Comparison of ENCODE assay signal across 12 cellular contexts in genomic region chr1:200895801-200896570, GRCh38. TPM values are rescaled to one million over a fixed set of nuclear protein-coding genes. Genes with fewer than 3 reads are reported as not detected.
DNase-seq lines count a peak whose midpoint lies in the region; ATAC-seq, FAIRE-seq and TF ChIP-seq lines count a peak whose summit lies in the region.
"Had no signal": no experiment of that assay in that cellular context is flagged by ENCODE, and none has a peak within 500 bp of the region (broad histone marks: within the 10 kb centered on the region; RNA-seq: fewer than 3 reads in every experiment).

No MANE protein-coding gene starts in this region.

- in situ Hi-C loops in HepG2 (cut with HindIII; ENCODE audit: extremely low pct_ligation_motif_present, low pct_unique_long_range_greater_than_20kb) = no loop called here

- CTCF ChIA-PET in PC-9 (lab: Charles Lee) (interaction anchor here (0.6 kb wide), 1 partner anchor 213 kb away, joined by 4 read pairs; no protein-coding TSS in a partner anchor), HepG2 (lab: Yijun Ruan, JAX; ENCODE audit: low intra/inter-chr PET ratio, low total read pairs) (no interaction called here)

- BruUV-seq in PC-9 (replicated peaks; lab: Mats Ljungman, UMichigan) = TSS peak; percentile 69
- BruUV-seq in HepG2 (replicated peaks; lab: Mats Ljungman, UMichigan) = no TSS peak

- H3K9me3 ChIP-seq in PC-9 (ENCODE audit: insufficient read depth, low read depth) (no peaks in the 10 kb centered on the region), HepG2 (ENCODE audit: low read length) (no peaks in the 10 kb centered on the region), thyroid gland (no peaks in the 10 kb centered on the region)
- H3K9me3 ChIP-seq: gastrocnemius medialis, right lobe of liver had no signal

- DNase-seq in Daoy (ENCODE audit: low read depth) (peak; percentile 16), PC-9 (no peak), HepG2 (ENCODE audit: low spot score) (peak; percentile 49), thyroid gland (no peak), ureter (ENCODE audit: low spot score) (no peak), cerebellum (ENCODE audit: low spot score) (no peak)
- DNase-seq: activated naive CD8-positive, alpha-beta T cell treated with anti-CD3 and anti-CD28 coated beads, Interleukin-2, amount 10 ng/mL, durations not matched to agents 7 days and 5 days; gastrocnemius medialis had no signal

- intact Hi-C loops in PC-9 (cut with micrococcal nuclease; ENCODE audit: unreplicated experiment) = loop anchor here (2.0 kb wide), 1 partner anchor 275 kb away; the partner anchor contains the start of gene KIF14
- intact Hi-C loops in HepG2 (cut with micrococcal nuclease; ENCODE audit: unreplicated experiment) = loop anchor here (1.0 to 10.0 kb wide), 2 partner anchors 9 to 219 kb away; partner anchors contain the start of gene CACNA1S
- intact Hi-C loops in thyroid gland (cut with DNase I) = no loop called here

- H4K20me1 ChIP-seq in PC-9 (ENCODE audit: insufficient read depth) (peaks cover 12% of the 10 kb centered on the region), HepG2 (ENCODE audit: insufficient read depth, low read length) (no peaks in the 10 kb centered on the region)

- H3K4me1 ChIP-seq in PC-9 (replicated peaks; ENCODE audit: insufficient read depth) (peaks cover 51% of the 10 kb centered on the region), HepG2 (ENCODE audit: insufficient read depth, low read length) (peaks cover 89% of the 10 kb centered on the region), thyroid gland (peaks cover 9% of the 10 kb centered on the region in 2 donors)

- 0% methylated on average over 6 of the region's 9 CpGs for WGBS in HepG2 (ENCODE audit: low lambda C conversion rate)
- 82 to 85% methylated on average over 8 of the region's 9 CpGs for WGBS in thyroid gland, 2 donors

- peak overlapping the region; percentile 74 for H3K4me3 ChIP-seq in PC-9
- peak overlapping the region; percentile 52 to 76 (median 61) for H3K4me3 ChIP-seq in HepG2 (replicated peaks in 1 of 3; ENCODE audit: insufficient read depth in 1 of 3, low read depth in 2 of 3, low read length in 3 of 3)
- H3K4me3 ChIP-seq in thyroid gland (replicated peaks in 1 of 3) = no peak overlapping the region
- H3K4me3 ChIP-seq: gastrocnemius medialis, right lobe of liver had no signal

- TF ChIP-seq POLR2A in HepG2 (IDR thresholded peaks at IDR 0.05; ENCODE audit: insufficient read depth in 1 of 2, low read depth in 2 of 2, low read length in 2 of 2) (peak; percentile 66 to 67; a peak in 3 of 4 replicates), thyroid gland (IDR thresholded peaks at IDR 0.05) (no peak)

- H3K36me3 ChIP-seq in PC-9 (ENCODE audit: low read depth) = peaks cover 25% of the 10 kb centered on the region; the same call in 1 of the 2 replicates
- peaks cover 2 to 9% of the 10 kb centered on the region in 2 experiments; a peak in 4 of 5 replicates for H3K36me3 ChIP-seq in HepG2 (replicated peaks in 1 of 2; ENCODE audit: control insufficient read depth in 1 of 2, insufficient read depth in 2 of 2, low read length in 2 of 2)
- H3K36me3 ChIP-seq in thyroid gland = no peaks in the 10 kb centered on the region
- H3K36me3 ChIP-seq: gastrocnemius medialis, right lobe of liver had no signal

- H3K79me2 ChIP-seq in PC-9 (ENCODE audit: low read depth) (peaks cover 42% of the 10 kb centered on the region), HepG2 (ENCODE audit: insufficient read depth, low read length) (peaks cover 19% of the 10 kb centered on the region)

- FAIRE-seq in HepG2 (lab: Jason Lieb, UNC) = peak; percentile 79

- ATAC-seq in HG02588 (IDR thresholded peaks at IDR 0.05; ENCODE audit: unreplicated experiment) = peak; percentile 33
- peak; percentile 14 for ATAC-seq in HepG2
- no peak for ATAC-seq in HG02870 (IDR thresholded peaks at IDR 0.05; ENCODE audit: unreplicated experiment)
- ATAC-seq: gastrocnemius medialis had no signal

- no peak for TF ChIP-seq EP300 in HepG2 (IDR thresholded peaks at IDR 0.05; ENCODE audit: low read depth in 2 of 2, low read length in 2 of 2)
- TF ChIP-seq EP300 in HepG2 (CRISPR knock-in tag; IDR thresholded peaks at IDR 0.05; ENCODE audit: borderline replicate concordance) = no peak

- H3K9ac ChIP-seq in HepG2 (ENCODE audit: insufficient read depth, low read depth, low read length) = peak overlapping the region; percentile 76

- H3K27me3 ChIP-seq in PC-9 (ENCODE audit: insufficient read depth, low read depth) = no peaks in the 10 kb centered on the region
- H3K27me3 ChIP-seq in HepG2 (ENCODE audit: control insufficient read depth in 1 of 2, insufficient read depth in 2 of 2, low read length in 2 of 2) = no peaks in the 10 kb centered on the region
- H3K27me3 ChIP-seq in thyroid gland = no peaks in the 10 kb centered on the region
- H3K27me3 ChIP-seq: right lobe of liver had no signal

- TF ChIP-seq CTCF in PC-9 (conservative IDR thresholded peaks at IDR 0.05) (no peak), HepG2 (CRISPR knock-in tag; IDR thresholded peaks at IDR 0.05) (no peak), thyroid gland (IDR thresholded peaks at IDR 0.05) (no peak)

- H3F3A ChIP-seq in PC-9 (ENCODE audit: insufficient read depth, low read depth) = peaks cover 38% of the 10 kb centered on the region

- H3K27ac ChIP-seq in PC-9 (peak overlapping the region; percentile 86), HepG2 (ENCODE audit: extremely low read length, insufficient read depth, low read length) (peak overlapping the region; percentile 79), thyroid gland (no peak overlapping the region)
- H3K27ac ChIP-seq: gastrocnemius medialis, right lobe of liver had no signal

- H3K4me2 ChIP-seq in PC-9 (peak overlapping the region; percentile 99), HepG2 (ENCODE audit: low read depth, low read length) (peak overlapping the region; percentile 87)

- POLR2A ChIA-PET in PC-9 (lab: Charles Lee; ENCODE audit: unreplicated experiment) = interaction anchor here (0.6 kb wide), 3 partner anchors 9 to 18 kb away, joined by 3 to 8 read pairs (median 5); no protein-coding TSS in a partner anchor
- POLR2A ChIA-PET in HepG2 (lab: Yijun Ruan, JAX) = interaction anchor here (0.6 to 4.6 kb wide), 18 partner anchors 8 to 594 kb away, joined by 3 to 129 read pairs (median 4); partner anchors contain the start of gene DDX59

- H3K9me2 ChIP-seq in PC-9 (ENCODE audit: insufficient read depth) = no peaks in the 10 kb centered on the region

- no peak for TF ChIP-seq RAD21 in HepG2 (CRISPR knock-in tag; IDR thresholded peaks at IDR 0.05)

- H2AFZ ChIP-seq in PC-9 (peak overlapping the region; percentile 73; the same call in 1 of the 2 replicates), HepG2 (ENCODE audit: low read length) (no peak overlapping the region)

RNA-seq across cellular contexts. Expression of gene INAVA, which starts 1.3 kb away (rescaled TPM):
- 7.3 and 7.5 TPM in 2 replicates for total RNA-seq in Daoy (2014; rRNA removed; shearing (Covaris generic))
- 49.8 and 64.8 TPM in 2 replicates for total RNA-seq in PC-9 (2021)
- total RNA-seq in HepG2 (2016; rRNA removed; fragmentation: Illumina TruSeq; extraction: Trizol) = 11.7 and 13.5 TPM in 2 replicates
- 3.1 and 3.9 TPM in 2 replicates for total RNA-seq in HepG2 (2016; cell fraction: cytosol; rRNA removed; fragmentation: Illumina TruSeq; extraction: Trizol; ENCODE audit: low read depth)
- total RNA-seq in HepG2 (2016; cell fraction: insoluble cytoplasmic fraction; rRNA removed; fragmentation: Illumina TruSeq; extraction: Trizol) = 10.6 and 11.8 TPM in 2 replicates
- total RNA-seq in HepG2 (2016; cell fraction: membrane; rRNA removed; fragmentation: Illumina TruSeq; extraction: Trizol) = 8.9 and 10.3 TPM in 2 replicates
- total RNA-seq in HepG2 (2016; cell fraction: nucleus; rRNA removed; fragmentation: Illumina TruSeq; extraction: Trizol) = 11.6 and 14.2 TPM in 2 replicates
- polyA plus RNA-seq in HepG2 (2011; rRNA removed) = 6.0 and 6.4 TPM in 2 replicates
- 3.9 and 5.0 TPM in 2 replicates for polyA plus RNA-seq in HepG2 (2011; cell fraction: cytosol; rRNA removed)
- 18.1 and 23.0 TPM in 2 replicates for polyA plus RNA-seq in HepG2 (2011; cell fraction: nucleus; rRNA removed)
- polyA plus RNA-seq in HepG2 (2012) = 3.4 and 3.6 TPM in 2 replicates
- 1.4 and 1.5 TPM in 2 replicates for polyA plus RNA-seq in HepG2 (2016; cell fraction: cytosol; fragmentation: Illumina TruSeq; extraction: Trizol; ENCODE audit: low read depth)
- 10.3 and 14.8 TPM in 2 replicates for polyA plus RNA-seq in HepG2 (2016; cell fraction: insoluble cytoplasmic fraction; fragmentation: Illumina TruSeq; extraction: Trizol; ENCODE audit: low read depth)
- 4.6 and 5.4 TPM in 2 replicates for polyA plus RNA-seq in HepG2 (2016; cell fraction: membrane; fragmentation: Illumina TruSeq; extraction: Trizol; ENCODE audit: low read depth)
- 28.3 and 29.7 TPM in 2 replicates for polyA plus RNA-seq in HepG2 (2016; cell fraction: nucleus; fragmentation: Illumina TruSeq; extraction: Trizol; ENCODE audit: insufficient read depth, low read depth)
- 0.42 and 11.2 TPM in 2 replicates for polyA minus RNA-seq in HepG2 (2011; rRNA and poly(A)+ RNA removed; ENCODE audit: low replicate concordance)
- polyA minus RNA-seq in HepG2 (2011; cell fraction: cytosol; rRNA and poly(A)+ RNA removed) = 4.3 and 7.2 TPM in 2 replicates
- 6.0 and 7.9 TPM in 2 replicates for polyA minus RNA-seq in HepG2 (2011; cell fraction: nucleus; rRNA and poly(A)+ RNA removed)
- under 1 TPM in 1 of 4 donors, not detected in 3; 0.27 TPM for total RNA-seq in thyroid gland
- 83.2 TPM for total RNA-seq in ureter
- total RNA-seq in cerebellum = 2.2 TPM
- total RNA-seq: subcutaneous adipose tissue had no signal

RNA-seq across cellular contexts. Expression of gene GPR25, which starts 23.2 kb away (rescaled TPM):
- total RNA-seq in Daoy (2014; rRNA removed; shearing (Covaris generic)) = not detected in 2 replicates
- total RNA-seq in PC-9 (2021) (not detected in 2 replicates), HepG2 (2016; rRNA removed; fragmentation: Illumina TruSeq; extraction: Trizol) (not detected in 2 replicates), thyroid gland (under 1 TPM in 1 of 4 donors, not detected in 3; 0.27 TPM), ureter (not detected), cerebellum (not detected)
- total RNA-seq in HepG2 (2016; cell fraction: cytosol; rRNA removed; fragmentation: Illumina TruSeq; extraction: Trizol; ENCODE audit: low read depth) = not detected in 2 replicates
- total RNA-seq in HepG2 (2016; cell fraction: insoluble cytoplasmic fraction; rRNA removed; fragmentation: Illumina TruSeq; extraction: Trizol) = not detected in 2 replicates
- not detected in 2 replicates for total RNA-seq in HepG2 (2016; cell fraction: membrane; rRNA removed; fragmentation: Illumina TruSeq; extraction: Trizol)
- not detected in 2 replicates for total RNA-seq in HepG2 (2016; cell fraction: nucleus; rRNA removed; fragmentation: Illumina TruSeq; extraction: Trizol)
- not detected in 2 replicates for polyA plus RNA-seq in HepG2 (2011; rRNA removed)
- polyA plus RNA-seq in HepG2 (2011; cell fraction: cytosol; rRNA removed) = not detected in 2 replicates
- polyA plus RNA-seq in HepG2 (2011; cell fraction: nucleus; rRNA removed) = 0.14 TPM in 1 of 2 replicates, not detected in the other
- not detected in 2 replicates for polyA plus RNA-seq in HepG2 (2012)
- polyA plus RNA-seq in HepG2 (2016; cell fraction: cytosol; fragmentation: Illumina TruSeq; extraction: Trizol; ENCODE audit: low read depth) = not detected in 2 replicates
- polyA plus RNA-seq in HepG2 (2016; cell fraction: insoluble cytoplasmic fraction; fragmentation: Illumina TruSeq; extraction: Trizol; ENCODE audit: low read depth) = not detected in 2 replicates
- not detected in 2 replicates for polyA plus RNA-seq in HepG2 (2016; cell fraction: membrane; fragmentation: Illumina TruSeq; extraction: Trizol; ENCODE audit: low read depth)
- not detected in 2 replicates for polyA plus RNA-seq in HepG2 (2016; cell fraction: nucleus; fragmentation: Illumina TruSeq; extraction: Trizol; ENCODE audit: insufficient read depth, low read depth)
- polyA minus RNA-seq in HepG2 (2011; rRNA and poly(A)+ RNA removed; ENCODE audit: low replicate concordance) = not detected in 2 replicates
- not detected in 2 replicates for polyA minus RNA-seq in HepG2 (2011; cell fraction: cytosol; rRNA and poly(A)+ RNA removed)
- not detected in 2 replicates for polyA minus RNA-seq in HepG2 (2011; cell fraction: nucleus; rRNA and poly(A)+ RNA removed)
- total RNA-seq: right lobe of liver, subcutaneous adipose tissue had no signal

Comparison
In these comparisons a context has a peak if more than half of its experiments do, and no peak if none do; other contexts are left out.
1. DNase-seq: peak in Daoy (single experiment) and HepG2 (single experiment); none in PC-9 (0 of 2), thyroid gland (0 of 2), ureter (single experiment) and cerebellum (single experiment).
2. H3K27ac ChIP-seq: peak in PC-9 (single experiment) and HepG2 (single experiment); none in thyroid gland (0 of 3).
3. H3K4me3 ChIP-seq: peak in PC-9 (single experiment) and HepG2 (3 of 3); none in thyroid gland (0 of 3).
4. POLR2A ChIP-seq: peak in HepG2 (2 of 2); none in thyroid gland (0 of 2).